In the genomic region with DNA sequence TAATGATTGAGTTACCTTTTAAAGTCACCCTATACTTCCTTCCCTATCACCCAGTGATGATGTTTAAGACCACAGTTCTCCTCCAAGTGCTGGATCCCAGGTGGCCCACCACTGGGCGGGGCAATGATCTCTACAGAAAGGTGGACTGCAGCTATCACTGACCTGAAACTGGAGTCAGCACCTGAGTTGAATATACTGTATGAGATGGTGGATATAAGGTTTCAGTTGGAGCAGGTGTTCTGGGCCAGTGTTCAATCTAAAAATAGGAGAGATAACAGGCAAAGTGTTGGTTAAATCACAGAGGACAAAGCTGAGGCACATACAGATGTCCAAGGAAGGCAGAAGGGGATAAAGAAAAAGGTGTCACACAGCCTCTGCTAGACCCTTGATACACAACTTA, we compare ENCODE assay signal across 28 cellular contexts.
DNase-seq lines count a peak whose midpoint lies in the region; TF ChIP-seq lines count a peak whose summit lies in the region.
"Had no signal": no experiment of that assay in that cellular context is flagged by ENCODE, and none has a peak within 500 bp of the region (broad histone marks: within the 10 kb centered on the region; RNA-seq: fewer than 3 reads in every experiment).

No MANE protein-coding gene starts in this region.

- H3K36me3 ChIP-seq in left ventricle myocardium inferior (no peaks in the 10 kb centered on the region), WERI-Rb-1 (no peaks in the 10 kb centered on the region; the same call in 1 of the 2 replicates), breast epithelium (no peaks in the 10 kb centered on the region)
- H3K36me3 ChIP-seq: brain microvascular endothelial cell, HAP-1, Peyer's patch, suprapubic skin had no signal

- no peak for TF ChIP-seq POLR2A in breast epithelium (IDR thresholded peaks at IDR 0.05)

- intact Hi-C loops in left ventricle myocardium inferior (cut with micrococcal nuclease) (no loop called here), breast epithelium (cut with DNase I; ENCODE audit: low total_unique reads) (no loop called here)

- no peak for TF ChIP-seq CTCF in left ventricle myocardium inferior (IDR thresholded peaks at IDR 0.05; ENCODE audit: borderline replicate concordance)
- no peak for TF ChIP-seq CTCF in WERI-Rb-1 (IDR thresholded peaks at IDR 0.05; ENCODE audit: low read depth, low read length)
- no peak for TF ChIP-seq CTCF in breast epithelium (IDR thresholded peaks at IDR 0.05)

- H3K27me3 ChIP-seq in left ventricle myocardium inferior (ENCODE audit: low read depth) (no peaks in the 10 kb centered on the region), WERI-Rb-1 (ENCODE audit: insufficient read depth, low read depth, severe bottlenecking) (no peaks in the 10 kb centered on the region), breast epithelium (no peaks in the 10 kb centered on the region)
- H3K27me3 ChIP-seq: BLaER1 treated with 17β-estradiol and CSF1 and Interleukin-3, amounts not matched to agents 10 nM and 100 nM; brain microvascular endothelial cell; Peyer's patch; suprapubic skin had no signal

- H3K4me1 ChIP-seq in left ventricle myocardium inferior = peaks cover 69% of the 10 kb centered on the region
- no peaks in the 10 kb centered on the region for H3K4me1 ChIP-seq in breast epithelium
- H3K4me1 ChIP-seq: HAP-1, Peyer's patch had no signal

- DNase-seq in NCI-H1092 treated with DMSO at 0.1 percent for 48 hours (lab: John Stamatoyannopoulos, UW) = peak; percentile 26
- no peak for DNase-seq in NCI-H1092 (lab: John Stamatoyannopoulos, UW)
- peak; percentile 91 for DNase-seq in NCI-H146 treated with DMSO at 0.1 percent for 48 hours (lab: John Stamatoyannopoulos, UW; ENCODE audit: unreplicated experiment)
- peak; percentile 52 for DNase-seq in NCI-H510A (lab: John Stamatoyannopoulos, UW)
- no peak for DNase-seq in left ventricle myocardium inferior
- no peak for DNase-seq in WERI-Rb-1
- DNase-seq in stimulated activated CD4-positive, alpha-beta T cell treated with anti-CD3 and anti-CD28 coated beads, Interleukin-4, amount 100 ng/mL, for 24 hours = no peak
- no peak for DNase-seq in breast epithelium (ENCODE audit: low spot score in 2 of 2)
- DNase-seq: activated CD4-positive, alpha-beta T cell treated with anti-CD3 and anti-CD28 coated beads for 36 hours; activated CD8-positive, alpha-beta T cell treated with anti-CD3 and anti-CD28 coated beads for 36 hours; amygdala; brain microvascular endothelial cell; COR-L47; DMS79; GDM1; hippocampal formation; Kasumi-1; NCI-H1436 treated with DMSO at 0.1 percent for 48 hours; NCI-H446; Peyer's patch; retina; small intestine; stimulated activated naive CD4-positive, alpha-beta T cell treated with Interleukin-2 at 50 U/mL for 16 hours; SW 1271 had no signal

- H3K27ac ChIP-seq in left ventricle myocardium inferior (replicated peaks) (peak overlapping the region; percentile 4), WERI-Rb-1 (no peak overlapping the region), breast epithelium (no peak overlapping the region)
- H3K27ac ChIP-seq: 22Rv1; BLaER1 treated with 17β-estradiol and CSF1 and Interleukin-3, amounts not matched to agents 10 nM and 100 nM; brain microvascular endothelial cell; Peyer's patch; suprapubic skin had no signal

- H3K4me3 ChIP-seq in left ventricle myocardium inferior = no peak overlapping the region
- H3K4me3 ChIP-seq in WERI-Rb-1 (ENCODE audit: low read depth, low read length) = no peak overlapping the region
- no peak overlapping the region for H3K4me3 ChIP-seq in breast epithelium
- H3K4me3 ChIP-seq: BLaER1 treated with 17β-estradiol and CSF1 and Interleukin-3, amounts not matched to agents 10 nM and 100 nM; HAP-1; Peyer's patch; suprapubic skin had no signal

- H3K9me3 ChIP-seq in left ventricle myocardium inferior (replicated peaks) (no peaks in the 10 kb centered on the region), WERI-Rb-1 (ENCODE audit: severe bottlenecking) (no peaks in the 10 kb centered on the region), breast epithelium (no peaks in the 10 kb centered on the region)
- H3K9me3 ChIP-seq: BLaER1 treated with 17β-estradiol and CSF1 and Interleukin-3, amounts not matched to agents 10 nM and 100 nM; HAP-1; Peyer's patch; suprapubic skin had no signal

Comparison
In these comparisons a context has a peak if more than half of its experiments do, and no peak if none do; other contexts are left out.
1. DNase-seq: peak in NCI-H1092 treated with DMSO at 0.1 percent for 48 hours (single experiment), NCI-H146 treated with DMSO at 0.1 percent for 48 hours (single experiment) and NCI-H510A (single experiment); none in NCI-H1092 (single experiment), left ventricle myocardium inferior (single experiment), WERI-Rb-1 (single experiment), stimulated activated CD4-positive, alpha-beta T cell treated with anti-CD3 and anti-CD28 coated beads, Interleukin-4, amount 100 ng/mL, for 24 hours (single experiment) and breast epithelium (0 of 2).